8 cellular contexts compared by ENCODE assay signal in genomic region chr1:206635080-206635982, GRCh38.
A peak's percentile ranks its signal among the peaks of the same experiment; 100 is the strongest.
DNase-seq lines count a peak whose midpoint lies in the region; ATAC-seq and TF ChIP-seq lines count a peak whose summit lies in the region.

Gene DYRK3, plus strand, starts transcription at chr1:206635536. Its CDS starts 168 bp downstream, at chr1:206635704.

- ATAC-seq in GM21576 (IDR thresholded peaks at IDR 0.05; ENCODE audit: unreplicated experiment): peak; percentile 91

- H3K4me3 ChIP-seq in mucosa of rectum (ENCODE audit: low read length in 2 of 2): peak within 1 kb of the TSS; percentile 74 to 92

- DNase-seq in DMS53 (lab: John Stamatoyannopoulos, UW) (peak; percentile 99), OCI-M2 (lab: John Stamatoyannopoulos, UW; ENCODE audit: unreplicated experiment) (peak; percentile 30), erythroblast (lab: John Stamatoyannopoulos, UW) (peak; percentile 94 to 97)
- DNase-seq in activated T-cell treated with anti-CD3 and anti-CD28 coated beads, Interleukin-2, amount 50 U/mL, for 1 hour: peak; percentile 93
- DNase-seq in stimulated activated CD8-positive, alpha-beta memory T cell treated with anti-CD3 and anti-CD28 coated beads, Interleukin-4, amount 100 ng/mL, for 4 hours (ENCODE audit: low read depth in 2 of 2, low spot score in 1 of 2): peak; percentile 73 to 83

- TF ChIP-seq RAD21 in Ishikawa (IDR thresholded peaks at IDR 0.05; ENCODE audit: low read depth): no peak

- H3K36me3 ChIP-seq in mucosa of rectum (ENCODE audit: control insufficient read depth in 2 of 2, insufficient read depth in 2 of 2, low read length in 2 of 2): no peaks in the 10 kb centered on the region

- H3K9ac ChIP-seq in mucosa of rectum (ENCODE audit: low read depth in 1 of 2, low read length in 2 of 2): peak within 1 kb of the TSS; percentile 77

- peak; percentile 90 for TF ChIP-seq POLR2A in erythroblast (IDR thresholded peaks at IDR 0.05; ENCODE audit: low read length)

- H3K27me3 ChIP-seq in mucosa of rectum (ENCODE audit: control insufficient read depth in 2 of 2, insufficient read depth in 2 of 2, low read length in 2 of 2): peaks cover 0 to 3% of the 10 kb centered on the region in 2 donors

- no peak for TF ChIP-seq EP300 in Ishikawa (IDR thresholded peaks at IDR 0.05; ENCODE audit: borderline replicate concordance)

- H3K27ac ChIP-seq in mucosa of rectum (ENCODE audit: low read depth in 2 of 2, low read length in 2 of 2): peak within 1 kb of the TSS; percentile 49 to 56

- peaks cover 10 to 11% of the 10 kb centered on the region in 2 donors for H3K4me1 ChIP-seq in mucosa of rectum (ENCODE audit: control insufficient read depth in 2 of 2, insufficient read depth in 2 of 2, low read length in 2 of 2)

- no peaks in the 10 kb centered on the region for H3K9me3 ChIP-seq in mucosa of rectum (ENCODE audit: control insufficient read depth in 2 of 2, low read length in 2 of 2)

TF ChIP-seq in Ishikawa, 13 proteins besides CTCF, POLR2A, EP300 and RAD21:
- TF ChIP-seq EGR1 (IDR thresholded peaks at IDR 0.05): peak; percentile 86
- TF ChIP-seq FOXM1 (IDR thresholded peaks at IDR 0.05; ENCODE audit: borderline replicate concordance, low read depth): no peak
- no peak for TF ChIP-seq TEAD4 (IDR thresholded peaks at IDR 0.05)
- peak; percentile 46 for TF ChIP-seq TCF12 (IDR thresholded peaks at IDR 0.05; ENCODE audit: low read depth)
- TF ChIP-seq NFIC (IDR thresholded peaks at IDR 0.05): no peak
- no peak for TF ChIP-seq CEBPB (IDR thresholded peaks at IDR 0.05)
- peak; percentile 50; the same call in 1 of the 2 replicates for TF ChIP-seq ZBTB7A (IDR thresholded peaks at IDR 0.05; ENCODE audit: low read depth)
- TF ChIP-seq MAX (IDR thresholded peaks at IDR 0.05): peak; percentile 98
- TF ChIP-seq USF1 (IDR thresholded peaks at IDR 0.05): peak; percentile 41
- no peak; the same call in 1 of the 2 replicates for TF ChIP-seq TAF1 (IDR thresholded peaks at IDR 0.05; ENCODE audit: low read depth)
- peak; percentile 45 for TF ChIP-seq CREB1 (IDR thresholded peaks at IDR 0.05; ENCODE audit: low read depth)
- TF ChIP-seq YY1 (IDR thresholded peaks at IDR 0.05; ENCODE audit: low read depth): no peak
- TF ChIP-seq REST (IDR thresholded peaks at IDR 0.05; ENCODE audit: low read depth): no peak

Comparison
In these comparisons a context has a peak if more than half of its experiments do, and no peak if none do; other contexts are left out.
1. Peak in every context shown above with its lines: DNase-seq, ATAC-seq, H3K4me3 ChIP-seq and H3K27ac ChIP-seq.
2. DNase-seq: peak in every context shown above with its lines; median percentile 99 in DMS53; 96 in erythroblast; 93 in activated T-cell treated with anti-CD3 and anti-CD28 coated beads, Interleukin-2, amount 50 U/mL, for 1 hour; 78 in stimulated activated CD8-positive, alpha-beta memory T cell treated with anti-CD3 and anti-CD28 coated beads, Interleukin-4, amount 100 ng/mL, for 4 hours; 30 in OCI-M2.